Comparison of ENCODE assay signal across 1 cellular context in genomic region chr15:41230345-41230649, GRCh38.
A peak's percentile ranks its signal among the peaks of the same experiment; 100 is the strongest.
TF ChIP-seq lines count a peak whose summit lies in the region.

No MANE protein-coding gene starts in this region.

TF ChIP-seq in HepG2, 621 proteins besides CTCF, POLR2A, EP300 and RAD21:
- TF ChIP-seq RNF2 (conservative IDR thresholded peaks at IDR 0.05; ENCODE audit: low read depth), result no peak
- TF ChIP-seq GFI1 (CRISPR knock-in tag; IDR thresholded peaks at IDR 0.05; ENCODE audit: borderline replicate concordance), result no peak
- TF ChIP-seq SYNCRIP (IDR thresholded peaks at IDR 0.05; ENCODE audit: insufficient read depth, low read depth, low read length), result no peak
- TF ChIP-seq NCOR1 (IDR thresholded peaks at IDR 0.05; ENCODE audit: borderline replicate concordance, low read length), result no peak
- no peak for TF ChIP-seq IRX3 (CRISPR knock-in tag; IDR thresholded peaks at IDR 0.05; ENCODE audit: borderline replicate concordance, low read depth)
- no peak for TF ChIP-seq ZNF75D (CRISPR knock-in tag; IDR thresholded peaks at IDR 0.05; ENCODE audit: borderline replicate concordance)
- no peak for TF ChIP-seq ZNF441 (CRISPR knock-in tag; IDR thresholded peaks at IDR 0.05; ENCODE audit: borderline replicate concordance)
- no peak for TF ChIP-seq MED8 (CRISPR knock-in tag; IDR thresholded peaks at IDR 0.05; ENCODE audit: insufficient replicate concordance)
- no peak for TF ChIP-seq NR2F6 (IDR thresholded peaks at IDR 0.05)
- no peak for TF ChIP-seq NR2F6 (CRISPR knock-in tag; IDR thresholded peaks at IDR 0.05)
- no peak for TF ChIP-seq BRCA1 (CRISPR knock-in tag; IDR thresholded peaks at IDR 0.05)
- TF ChIP-seq, protein P1, sequence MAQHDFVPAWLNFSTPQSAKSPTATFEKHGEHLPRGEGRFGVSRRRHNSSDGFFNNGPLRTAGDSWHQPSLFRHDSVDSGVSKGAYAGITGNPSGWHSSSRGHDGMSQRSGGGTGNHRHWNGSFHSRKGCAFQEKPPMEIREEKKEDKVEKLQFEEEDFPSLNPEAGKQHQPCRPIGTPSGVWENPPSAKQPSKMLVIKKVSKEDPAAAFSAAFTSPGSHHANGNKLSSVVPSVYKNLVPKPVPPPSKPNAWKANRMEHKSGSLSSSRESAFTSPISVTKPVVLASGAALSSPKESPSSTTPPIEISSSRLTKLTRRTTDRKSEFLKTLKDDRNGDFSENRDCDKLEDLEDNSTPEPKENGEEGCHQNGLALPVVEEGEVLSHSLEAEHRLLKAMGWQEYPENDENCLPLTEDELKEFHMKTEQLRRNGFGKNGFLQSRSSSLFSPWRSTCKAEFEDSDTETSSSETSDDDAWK (CRISPR knock-in tag; IDR thresholded peaks at IDR 0.05), result no peak
- no peak for TF ChIP-seq GLI4 (CRISPR knock-in tag; IDR thresholded peaks at IDR 0.05; ENCODE audit: borderline replicate concordance)
- TF ChIP-seq PBX3 (CRISPR knock-in tag; IDR thresholded peaks at IDR 0.05; ENCODE audit: borderline replicate concordance), result no peak
- TF ChIP-seq ZFY (CRISPR knock-in tag; IDR thresholded peaks at IDR 0.05), result no peak
- TF ChIP-seq ZNF775 (CRISPR knock-in tag; IDR thresholded peaks at IDR 0.05; ENCODE audit: borderline replicate concordance), result 0 out of 2 replicates have a peak, but pooled peaks have one; percentile 0
- no peak for TF ChIP-seq KDM4B (CRISPR knock-in tag; IDR thresholded peaks at IDR 0.05)
- TF ChIP-seq GABPB1 (CRISPR knock-in tag; IDR thresholded peaks at IDR 0.05), result no peak
- no peak for TF ChIP-seq ZNF572 (CRISPR knock-in tag; IDR thresholded peaks at IDR 0.05)
- TF ChIP-seq BCL6 (CRISPR knock-in tag; IDR thresholded peaks at IDR 0.05), result no peak
- TF ChIP-seq ZNF282 (IDR thresholded peaks at IDR 0.05; ENCODE audit: partially characterized antibody), result no peak
- no peak for TF ChIP-seq CAMTA2 (CRISPR knock-in tag; IDR thresholded peaks at IDR 0.05; ENCODE audit: borderline replicate concordance)
- no peak for TF ChIP-seq ZBTB25 (CRISPR knock-in tag; IDR thresholded peaks at IDR 0.05)
- 0 out of 2 replicates have a peak, but pooled peaks have one; percentile 71 for TF ChIP-seq ZNF615 (CRISPR knock-in tag; IDR thresholded peaks at IDR 0.05; ENCODE audit: borderline replicate concordance)
- no peak for TF ChIP-seq CCDC6 (CRISPR knock-in tag; IDR thresholded peaks at IDR 0.05)
- TF ChIP-seq NFE2L1 (CRISPR knock-in tag; IDR thresholded peaks at IDR 0.05; ENCODE audit: borderline replicate concordance), result no peak
- TF ChIP-seq, protein P2, sequence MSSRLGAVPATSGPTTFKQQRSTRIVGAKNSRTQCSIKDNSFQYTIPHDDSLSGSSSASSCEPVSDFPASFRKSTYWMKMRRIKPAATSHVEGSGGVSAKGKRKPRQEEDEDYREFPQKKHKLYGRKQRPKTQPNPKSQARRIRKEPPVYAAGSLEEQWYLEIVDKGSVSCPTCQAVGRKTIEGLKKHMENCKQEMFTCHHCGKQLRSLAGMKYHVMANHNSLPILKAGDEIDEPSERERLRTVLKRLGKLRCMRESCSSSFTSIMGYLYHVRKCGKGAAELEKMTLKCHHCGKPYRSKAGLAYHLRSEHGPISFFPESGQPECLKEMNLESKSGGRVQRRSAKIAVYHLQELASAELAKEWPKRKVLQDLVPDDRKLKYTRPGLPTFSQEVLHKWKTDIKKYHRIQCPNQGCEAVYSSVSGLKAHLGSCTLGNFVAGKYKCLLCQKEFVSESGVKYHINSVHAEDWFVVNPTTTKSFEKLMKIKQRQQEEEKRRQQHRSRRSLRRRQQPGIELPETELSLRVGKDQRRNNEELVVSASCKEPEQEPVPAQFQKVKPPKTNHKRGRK (CRISPR knock-in tag; IDR thresholded peaks at IDR 0.05), result 0 out of 2 replicates have a peak, but pooled peaks have one; percentile 57
- TF ChIP-seq SMYD3 (CRISPR knock-in tag; IDR thresholded peaks at IDR 0.05), result no peak
- TF ChIP-seq SALL2 (CRISPR knock-in tag; IDR thresholded peaks at IDR 0.05), result no peak
- no peak for TF ChIP-seq ZNF468 (CRISPR knock-in tag; IDR thresholded peaks at IDR 0.05)
- TF ChIP-seq HNF4G (IDR thresholded peaks at IDR 0.05; ENCODE audit: borderline replicate concordance, low read depth, low read length), result no peak
- TF ChIP-seq HNF4G (CRISPR knock-in tag; IDR thresholded peaks at IDR 0.05; ENCODE audit: borderline replicate concordance, low read depth), result no peak
- 0 out of 2 replicates have a peak, but pooled peaks have one; percentile 2 for TF ChIP-seq SMC3 (IDR thresholded peaks at IDR 0.05; ENCODE audit: low read length)
- TF ChIP-seq, protein P3, sequence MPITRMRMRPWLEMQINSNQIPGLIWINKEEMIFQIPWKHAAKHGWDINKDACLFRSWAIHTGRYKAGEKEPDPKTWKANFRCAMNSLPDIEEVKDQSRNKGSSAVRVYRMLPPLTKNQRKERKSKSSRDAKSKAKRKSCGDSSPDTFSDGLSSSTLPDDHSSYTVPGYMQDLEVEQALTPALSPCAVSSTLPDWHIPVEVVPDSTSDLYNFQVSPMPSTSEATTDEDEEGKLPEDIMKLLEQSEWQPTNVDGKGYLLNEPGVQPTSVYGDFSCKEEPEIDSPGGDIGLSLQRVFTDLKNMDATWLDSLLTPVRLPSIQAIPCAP (CRISPR knock-in tag; IDR thresholded peaks at IDR 0.05; ENCODE audit: low read depth), result no peak
